ENCODE assay signal across 13 cellular contexts in the genomic region with DNA sequence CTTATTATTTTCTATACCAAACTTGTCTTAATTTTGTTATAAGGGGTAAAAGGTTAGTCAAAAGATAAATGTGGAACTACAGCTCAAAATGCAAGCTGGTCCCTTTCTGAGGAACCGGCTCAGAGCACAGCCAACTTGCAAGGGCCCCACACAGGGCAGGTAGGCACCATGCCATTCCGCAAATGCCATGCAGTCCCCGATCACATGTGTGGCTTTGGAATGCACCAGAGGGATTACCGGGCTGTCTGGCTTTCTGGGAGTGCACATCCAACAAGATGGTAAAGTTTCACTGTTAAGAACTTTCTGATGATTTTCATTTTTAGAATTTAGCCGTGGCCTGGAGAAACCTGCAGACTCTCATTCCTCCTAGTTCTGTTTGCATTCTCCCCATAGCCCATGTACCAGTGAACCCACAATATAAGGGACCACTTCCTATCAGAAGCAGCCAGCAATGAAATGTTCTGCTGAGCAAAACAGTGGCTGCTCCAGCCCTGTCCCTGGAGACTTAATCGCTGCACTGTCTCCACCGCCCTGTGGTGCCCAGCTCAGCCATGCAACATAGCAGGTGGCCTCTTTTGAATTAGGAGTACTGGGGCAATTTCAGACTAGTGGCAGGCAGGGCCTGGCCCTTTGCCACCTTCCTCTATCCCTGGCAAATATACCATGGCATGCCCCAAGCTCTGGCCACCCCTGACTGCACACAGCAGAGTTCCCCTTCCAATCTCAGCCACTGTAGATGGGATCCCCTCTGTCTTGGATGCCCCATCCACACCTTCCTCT. TPM values are rescaled to one million over a fixed set of nuclear protein-coding genes. Genes with fewer than 3 reads are reported as not detected.
DNase-seq lines count a peak whose midpoint lies in the region; ATAC-seq, FAIRE-seq and TF ChIP-seq lines count a peak whose summit lies in the region.
"Had no signal": no experiment of that assay in that cellular context is flagged by ENCODE, and none has a peak within 500 bp of the region (broad histone marks: within the 10 kb centered on the region; RNA-seq: fewer than 3 reads in every experiment).

No MANE protein-coding gene starts in this region.

- H3K4me3 ChIP-seq in Caco-2 (ENCODE audit: low read depth, low read length) (no peak overlapping the region), endothelial cell of umbilical vein (replicated peaks in 1 of 3; ENCODE audit: insufficient read depth in 1 of 3, low read depth in 1 of 3, low read length in 3 of 3) (no peak overlapping the region), aorta (ENCODE audit: low read length in 2 of 2) (no peak overlapping the region)
- H3K4me3 ChIP-seq: suprapubic skin had no signal

- ATAC-seq in aorta (ENCODE audit: low FRiP score) (no peak), GM21529 (IDR thresholded peaks at IDR 0.05; ENCODE audit: unreplicated experiment) (no peak)

- 8 to 10% methylated on average over 7 of the region's 7 CpGs for WGBS in aorta, 2 donors

- H3K9ac ChIP-seq in endothelial cell of umbilical vein (replicated peaks; ENCODE audit: extremely low read depth, insufficient read depth, low read length): no peak overlapping the region

- TF ChIP-seq CTCF in Caco-2 (IDR thresholded peaks at IDR 0.05; ENCODE audit: insufficient read depth in 1 of 2, low read depth in 1 of 2, low read length in 1 of 2, severe bottlenecking in 1 of 2, unreplicated experiment in 1 of 2): no peak
- no peak for TF ChIP-seq CTCF in endothelial cell of umbilical vein (IDR thresholded peaks at IDR 0.05; ENCODE audit: extremely low read depth in 1 of 2, insufficient read depth in 1 of 2, low read depth in 1 of 2, low read length in 2 of 2)
- TF ChIP-seq CTCF in nephron (IDR thresholded peaks at IDR 0.05; ENCODE audit: unreplicated experiment in 3 of 3): no peak

- peaks cover 86% of the 10 kb centered on the region for H3K79me2 ChIP-seq in endothelial cell of umbilical vein (ENCODE audit: control insufficient read depth, insufficient read depth, low read length)

- no peak overlapping the region for H3K4me2 ChIP-seq in endothelial cell of umbilical vein (ENCODE audit: insufficient read depth, low read length)

- H3K9me3 Mint-ChIP-seq in Caco-2 (ENCODE audit: unreplicated experiment) (no peaks in the 10 kb centered on the region), nephron (no peaks in the 10 kb centered on the region)
- H3K9me3 Mint-ChIP-seq: CD4-positive, alpha-beta memory T cell had no signal

- dilution Hi-C loops in endothelial cell of umbilical vein (cut with MboI; ENCODE audit: extremely low pct_ligation_motif_present, low sequenced_read_pairs): no loop called here

- intact Hi-C loops in Caco-2 (cut with micrococcal nuclease; ENCODE audit: unreplicated experiment) (no loop called here), endothelial cell of umbilical vein (cut with micrococcal nuclease) (no loop called here), aorta (cut with DNase I) (no loop called here)

- TF ChIP-seq POLR2A in endothelial cell of umbilical vein (IDR thresholded peaks at IDR 0.05; ENCODE audit: low read depth, low read length): no peak

- peak overlapping the region; percentile 87 for H3K27ac ChIP-seq in endothelial cell of umbilical vein (ENCODE audit: insufficient read depth, low read depth, low read length)
- peak overlapping the region in 1 of 2 donors; percentile 83 for H3K27ac ChIP-seq in aorta (ENCODE audit: low read depth in 1 of 2, low read length in 2 of 2)
- H3K27ac ChIP-seq: suprapubic skin, VCaP had no signal

- CTCF ChIA-PET in Caco-2 (lab: Charles Lee) (no interaction called here), endothelial cell of umbilical vein (lab: Charles Lee) (no interaction called here)

- no peaks in the 10 kb centered on the region for H3K27me3 ChIP-seq in Caco-2 (replicated peaks; ENCODE audit: control insufficient read depth, insufficient read depth, low read length)
- H3K27me3 ChIP-seq in endothelial cell of umbilical vein (ENCODE audit: control insufficient read depth in 2 of 2, insufficient read depth in 2 of 2, low read length in 2 of 2): no peaks in the 10 kb centered on the region
- H3K27me3 ChIP-seq in aorta (ENCODE audit: control insufficient read depth in 1 of 2, insufficient read depth in 2 of 2, low read length in 1 of 2): no peaks in the 10 kb centered on the region
- H3K27me3 ChIP-seq: suprapubic skin had no signal

- no peaks in the 10 kb centered on the region for H3K36me3 Mint-ChIP-seq in Caco-2 (ENCODE audit: insufficient read depth, unreplicated experiment)
- H3K36me3 Mint-ChIP-seq in nephron (ENCODE audit: low read depth): no peaks in the 10 kb centered on the region
- H3K36me3 Mint-ChIP-seq: CD4-positive, alpha-beta memory T cell had no signal

- H3K4me1 Mint-ChIP-seq in Caco-2 (ENCODE audit: low read depth, unreplicated experiment): peaks cover 37% of the 10 kb centered on the region
- H3K4me1 Mint-ChIP-seq in nephron: peaks cover 52% of the 10 kb centered on the region
- H3K4me1 Mint-ChIP-seq: CD4-positive, alpha-beta memory T cell had no signal

- no peaks in the 10 kb centered on the region for H3K36me3 ChIP-seq in Caco-2 (ENCODE audit: control insufficient read depth, insufficient read depth, low read length)
- H3K36me3 ChIP-seq in endothelial cell of umbilical vein (ENCODE audit: control insufficient read depth in 2 of 2, extremely low read depth in 1 of 2, insufficient read depth in 2 of 2, low read length in 2 of 2): peaks cover 0 to 3% of the 10 kb centered on the region in 2 experiments
- H3K36me3 ChIP-seq in aorta (ENCODE audit: control insufficient read depth in 1 of 2, insufficient read depth in 2 of 2, low read length in 1 of 2): no peaks in the 10 kb centered on the region
- H3K36me3 ChIP-seq: suprapubic skin had no signal

- H3K9me3 ChIP-seq in Caco-2 (no peaks in the 10 kb centered on the region), endothelial cell of umbilical vein (replicated peaks; ENCODE audit: control insufficient read depth, insufficient read depth, low read length) (no peaks in the 10 kb centered on the region), aorta (ENCODE audit: control insufficient read depth, low read length) (no peaks in the 10 kb centered on the region)
- H3K9me3 ChIP-seq: suprapubic skin had no signal

- no TSS peak for BruUV-seq in Caco-2 (replicated peaks; lab: Mats Ljungman, UMichigan)
- no TSS peak for BruUV-seq in endothelial cell of umbilical vein (replicated peaks; lab: Mats Ljungman, UMichigan)

- H3K4me3 Mint-ChIP-seq in Caco-2 (ENCODE audit: unreplicated experiment) (no peak overlapping the region), nephron (no peak overlapping the region)
- H3K4me3 Mint-ChIP-seq: CD4-positive, alpha-beta memory T cell had no signal

- H2AFZ ChIP-seq in endothelial cell of umbilical vein (ENCODE audit: low read depth, low read length): no peak overlapping the region

- no peak for FAIRE-seq in endothelial cell of umbilical vein (lab: Jason Lieb, UNC)
- FAIRE-seq: islet of Langerhans had no signal

- H3K27me3 Mint-ChIP-seq in Caco-2 (ENCODE audit: insufficient read depth, unreplicated experiment) (no peaks in the 10 kb centered on the region), nephron (ENCODE audit: low read depth) (no peaks in the 10 kb centered on the region)
- H3K27me3 Mint-ChIP-seq: CD4-positive, alpha-beta memory T cell had no signal

- peaks cover 25% of the 10 kb centered on the region; the same call in 1 of the 2 replicates for H3K4me1 ChIP-seq in Caco-2
- peaks cover 34% of the 10 kb centered on the region for H3K4me1 ChIP-seq in endothelial cell of umbilical vein (ENCODE audit: control insufficient read depth, extremely low read depth, insufficient read depth, low read length)
- peaks cover 0 to 2% of the 10 kb centered on the region in 2 donors for H3K4me1 ChIP-seq in aorta (ENCODE audit: control insufficient read depth in 1 of 2, insufficient read depth in 2 of 2, low read length in 2 of 2)

- H3K9me1 ChIP-seq in endothelial cell of umbilical vein (replicated peaks; ENCODE audit: control insufficient read depth, extremely low read depth, insufficient read depth, low read length): no peaks in the 10 kb centered on the region

- POLR2A ChIA-PET in Caco-2 (lab: Charles Lee) (no interaction called here), endothelial cell of umbilical vein (lab: Charles Lee) (no interaction called here)

- peak overlapping the region; percentile 64 for H3K27ac Mint-ChIP-seq in Caco-2 (ENCODE audit: unreplicated experiment)
- H3K27ac Mint-ChIP-seq in nephron: peak overlapping the region in 2 of 3 experiments; percentile 30 to 48
- H3K27ac Mint-ChIP-seq: CD4-positive, alpha-beta memory T cell had no signal

- H4K20me1 ChIP-seq in endothelial cell of umbilical vein (replicated peaks; ENCODE audit: control insufficient read depth, extremely low read depth, insufficient read depth, low read length): no peaks in the 10 kb centered on the region

- DNase-seq in Caco-2 (peak in 1 of 2 experiments; percentile 17), NCI-H2029 (lab: John Stamatoyannopoulos, UW) (peak; percentile 42), endothelial cell of umbilical vein (ENCODE audit: low read depth, low spot score) (no peak), aorta (no peak), middle frontal gyrus (ENCODE audit: extremely low spot score, low spot score) (no peak), GOT3 (lab: John Stamatoyannopoulos, UW) (no peak)
- DNase-seq: CD4-positive, alpha-beta memory T cell; effector CD8-positive, alpha-beta T cell had no signal

TF ChIP-seq in endothelial cell of umbilical vein, 7 proteins besides CTCF, POLR2A, EP300 and RAD21:
- TF ChIP-seq POLR2AphosphoS5 (IDR thresholded peaks at IDR 0.05; ENCODE audit: insufficient read depth, low read depth, low read length) (no peak), EZH2 (IDR thresholded peaks at IDR 0.05; ENCODE audit: borderline replicate concordance, low read depth, low read length, severe bottlenecking) (no peak), GATA2 (IDR thresholded peaks at IDR 0.05; ENCODE audit: insufficient read depth, insufficient read length, low read depth, low read length) (no peak), FOS (IDR thresholded peaks at IDR 0.05; ENCODE audit: borderline replicate concordance, insufficient read depth, low read length) (no peak)

RNA-seq across cellular contexts. Expression of gene SHB, which starts 11.4 kb away (rescaled TPM):
- 18.3 and 18.4 TPM in 2 replicates for total RNA-seq in Caco-2 (2022)
- total RNA-seq in endothelial cell of umbilical vein: 22.3 and 24.9 TPM in 2 replicates
- polyA plus RNA-seq in endothelial cell of umbilical vein: 13.3 and 13.4 TPM in 2 replicates
- polyA plus RNA-seq in endothelial cell of umbilical vein (2011; cell fraction: cytosol; rRNA removed): 14.1 and 14.4 TPM in 2 replicates
- polyA plus RNA-seq in endothelial cell of umbilical vein (2011; cell fraction: nucleus; rRNA removed): 20.6 and 22.2 TPM in 2 replicates
- polyA plus RNA-seq in endothelial cell of umbilical vein (2012): 10.6 and 11.3 TPM in 2 replicates
- 11.6 and 14.5 TPM in 2 replicates for polyA minus RNA-seq in endothelial cell of umbilical vein
- 9.3 TPM for polyA minus RNA-seq in endothelial cell of umbilical vein (2011; cell fraction: cytosol; rRNA and poly(A)+ RNA removed)
- polyA minus RNA-seq in endothelial cell of umbilical vein (2011; cell fraction: nucleus; rRNA and poly(A)+ RNA removed): 18.9 and 33.0 TPM in 2 replicates
- total RNA-seq in aorta: 10 to 100 TPM; 28.7 to 29.3 TPM
- polyA plus RNA-seq in aorta: 1 to 10 TPM; 3.5 to 5.7 TPM
